Comparison of ENCODE assay signal across 1 cellular context in the genomic region with DNA sequence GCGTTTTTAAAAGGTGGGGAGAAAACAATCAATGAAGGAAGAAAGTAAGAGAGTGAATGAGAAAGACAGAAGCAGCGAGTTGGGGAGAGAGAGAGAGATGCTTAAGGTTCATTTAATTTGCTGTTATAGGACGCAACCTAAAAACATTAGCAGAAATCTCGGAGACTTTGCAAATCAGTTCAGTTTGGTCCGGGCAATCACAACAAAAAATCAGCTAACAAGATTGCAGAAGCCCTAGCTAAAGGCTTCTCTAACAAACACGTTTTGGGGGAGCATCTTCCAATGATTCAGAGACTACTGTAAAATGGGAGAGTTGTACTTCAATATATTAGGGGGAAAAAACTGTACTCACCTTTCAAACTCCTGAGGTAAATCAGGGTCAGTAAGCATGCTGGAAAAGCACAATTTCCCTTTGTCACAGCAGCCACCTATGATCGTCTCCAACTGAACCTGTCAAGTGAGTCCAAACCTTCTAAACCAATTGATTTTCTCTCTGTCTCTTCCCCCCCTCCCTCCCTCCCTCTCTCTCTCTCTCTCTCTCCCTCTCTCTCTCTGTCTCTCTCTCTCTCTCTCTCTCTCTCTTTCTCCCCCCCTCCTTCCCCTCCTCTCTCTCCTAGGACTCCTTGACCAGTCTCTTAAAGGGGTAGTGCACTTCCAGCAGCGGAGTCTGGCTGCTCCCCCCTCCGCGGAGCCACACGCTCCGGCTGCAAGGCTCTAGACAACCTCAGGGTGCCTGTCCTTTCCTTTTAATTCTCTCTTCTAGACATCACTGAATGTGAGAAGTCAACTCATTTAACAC.
TF ChIP-seq lines count a peak whose summit lies in the region.

Gene SOX5, minus strand, starts transcription at position 459 of the 799 bp plus-strand sequence. Its CDS starts 69 bp downstream, at position 390.

TF ChIP-seq in GM23338, 12 proteins besides CTCF, POLR2A, EP300 and RAD21 (continued from another document):
- TF ChIP-seq, protein P1, sequence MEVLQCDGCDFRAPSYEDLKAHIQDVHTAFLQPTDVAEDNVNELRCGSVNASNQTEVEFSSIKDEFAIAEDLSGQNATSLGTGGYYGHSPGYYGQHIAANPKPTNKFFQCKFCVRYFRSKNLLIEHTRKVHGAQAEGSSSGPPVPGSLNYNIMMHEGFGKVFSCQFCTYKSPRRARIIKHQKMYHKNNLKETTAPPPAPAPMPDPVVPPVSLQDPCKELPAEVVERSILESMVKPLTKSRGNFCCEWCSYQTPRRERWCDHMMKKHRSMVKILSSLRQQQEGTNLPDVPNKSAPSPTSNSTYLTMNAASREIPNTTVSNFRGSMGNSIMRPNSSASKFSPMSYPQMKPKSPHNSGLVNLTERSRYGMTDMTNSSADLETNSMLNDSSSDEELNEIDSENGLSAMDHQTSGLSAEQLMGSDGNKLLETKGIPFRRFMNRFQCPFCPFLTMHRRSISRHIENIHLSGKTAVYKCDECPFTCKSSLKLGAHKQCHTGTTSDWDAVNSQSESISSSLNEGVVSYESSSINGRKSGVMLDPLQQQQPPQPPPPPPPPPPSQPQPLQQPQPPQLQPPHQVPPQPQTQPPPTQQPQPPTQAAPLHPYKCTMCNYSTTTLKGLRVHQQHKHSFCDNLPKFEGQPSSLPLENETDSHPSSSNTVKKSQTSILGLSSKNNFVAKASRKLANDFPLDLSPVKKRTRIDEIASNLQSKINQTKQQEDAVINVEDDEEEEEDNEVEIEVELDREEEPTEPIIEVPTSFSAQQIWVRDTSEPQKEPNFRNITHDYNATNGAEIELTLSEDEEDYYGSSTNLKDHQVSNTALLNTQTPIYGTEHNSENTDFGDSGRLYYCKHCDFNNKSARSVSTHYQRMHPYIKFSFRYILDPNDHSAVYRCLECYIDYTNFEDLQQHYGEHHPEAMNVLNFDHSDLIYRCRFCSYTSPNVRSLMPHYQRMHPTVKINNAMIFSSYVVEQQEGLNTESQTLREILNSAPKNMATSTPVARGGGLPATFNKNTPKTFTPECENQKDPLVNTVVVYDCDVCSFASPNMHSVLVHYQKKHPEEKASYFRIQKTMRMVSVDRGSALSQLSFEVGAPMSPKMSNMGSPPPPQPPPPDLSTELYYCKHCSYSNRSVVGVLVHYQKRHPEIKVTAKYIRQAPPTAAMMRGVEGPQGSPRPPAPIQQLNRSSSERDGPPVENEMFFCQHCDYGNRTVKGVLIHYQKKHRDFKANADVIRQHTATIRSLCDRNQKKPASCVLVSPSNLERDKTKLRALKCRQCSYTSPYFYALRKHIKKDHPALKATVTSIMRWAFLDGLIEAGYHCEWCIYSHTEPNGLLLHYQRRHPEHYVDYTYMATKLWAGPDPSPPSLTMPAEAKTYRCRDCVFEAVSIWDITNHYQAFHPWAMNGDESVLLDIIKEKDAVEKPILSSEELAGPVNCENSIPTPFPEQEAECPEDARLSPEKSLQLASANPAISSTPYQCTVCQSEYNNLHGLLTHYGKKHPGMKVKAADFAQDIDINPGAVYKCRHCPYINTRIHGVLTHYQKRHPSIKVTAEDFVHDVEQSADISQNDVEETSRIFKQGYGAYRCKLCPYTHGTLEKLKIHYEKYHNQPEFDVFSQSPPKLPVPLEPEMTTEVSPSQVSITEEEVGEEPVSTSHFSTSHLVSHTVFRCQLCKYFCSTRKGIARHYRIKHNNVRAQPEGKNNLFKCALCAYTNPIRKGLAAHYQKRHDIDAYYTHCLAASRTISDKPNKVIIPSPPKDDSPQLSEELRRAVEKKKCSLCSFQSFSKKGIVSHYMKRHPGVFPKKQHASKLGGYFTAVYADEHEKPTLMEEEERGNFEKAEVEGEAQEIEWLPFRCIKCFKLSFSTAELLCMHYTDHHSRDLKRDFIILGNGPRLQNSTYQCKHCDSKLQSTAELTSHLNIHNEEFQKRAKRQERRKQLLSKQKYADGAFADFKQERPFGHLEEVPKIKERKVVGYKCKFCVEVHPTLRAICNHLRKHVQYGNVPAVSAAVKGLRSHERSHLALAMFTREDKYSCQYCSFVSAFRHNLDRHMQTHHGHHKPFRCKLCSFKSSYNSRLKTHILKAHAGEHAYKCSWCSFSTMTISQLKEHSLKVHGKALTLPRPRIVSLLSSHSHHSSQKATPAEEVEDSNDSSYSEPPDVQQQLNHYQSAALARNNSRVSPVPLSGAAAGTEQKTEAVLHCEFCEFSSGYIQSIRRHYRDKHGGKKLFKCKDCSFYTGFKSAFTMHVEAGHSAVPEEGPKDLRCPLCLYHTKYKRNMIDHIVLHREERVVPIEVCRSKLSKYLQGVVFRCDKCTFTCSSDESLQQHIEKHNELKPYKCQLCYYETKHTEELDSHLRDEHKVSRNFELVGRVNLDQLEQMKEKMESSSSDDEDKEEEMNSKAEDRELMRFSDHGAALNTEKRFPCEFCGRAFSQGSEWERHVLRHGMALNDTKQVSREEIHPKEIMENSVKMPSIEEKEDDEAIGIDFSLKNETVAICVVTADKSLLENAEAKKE (CRISPR knock-in tag; IDR thresholded peaks at IDR 0.05): no peak
